In genomic region chr18:31666055-31666454, GRCh38 we compare ENCODE assay signal across 28 cellular contexts. TPM values are rescaled to one million over a fixed set of nuclear protein-coding genes. Genes with fewer than 3 reads are reported as not detected.
"Had no signal": no experiment of that assay in that cellular context is flagged by ENCODE, and none has a peak within 500 bp of the region (broad histone marks: within the 10 kb centered on the region; RNA-seq: fewer than 3 reads in every experiment).

No MANE protein-coding gene starts in this region.

- H3K9me3 ChIP-seq: SJSA1 had no signal

- DNase-seq: Kasumi-1, MV-4-11, NCI-H1048, NCI-H1105, NCI-H1417, NCI-H1436 treated with DMSO at 0.1 percent for 48 hours, NCI-H1694, NCI-H187 treated with DMSO at 0.1 percent for 48 hours, NCI-H2029 treated with DMSO at 0.1 percent for 48 hours, NCI-H2107, NCI-H226, NCI-H446, NCI-H524, NCI-H526 treated with DMSO at 0.1 percent for 48 hours, NCI-H774, Right ventricle myocardium superior, RPMI8226, SIG-M5, SW 1271, T-cell had no signal

- H3K27ac ChIP-seq: HL-60, KMS-11, SJSA1, SK-N-MC had no signal

- H3K4me2 ChIP-seq: KMS-11 had no signal

- H3K4me1 ChIP-seq: SJSA1 had no signal

- H3K27me3 ChIP-seq: SJSA1 had no signal

- ATAC-seq: K562, T-cell had no signal

- H3K9ac ChIP-seq: KMS-11 had no signal

- FAIRE-seq: HTR-8/SVneo, K562, RCC 7860 had no signal

- H3K4me3 ChIP-seq: K562, SJSA1, SK-N-MC had no signal

- H3K36me3 ChIP-seq: SJSA1 had no signal

RNA-seq across cellular contexts. Expression of gene B4GALT6, which starts 18.3 kb away (rescaled TPM):
- polyA plus RNA-seq: IgD-negative memory B cell had no signal
